Comparison of ENCODE assay signal across 1 cellular context in the genomic region with DNA sequence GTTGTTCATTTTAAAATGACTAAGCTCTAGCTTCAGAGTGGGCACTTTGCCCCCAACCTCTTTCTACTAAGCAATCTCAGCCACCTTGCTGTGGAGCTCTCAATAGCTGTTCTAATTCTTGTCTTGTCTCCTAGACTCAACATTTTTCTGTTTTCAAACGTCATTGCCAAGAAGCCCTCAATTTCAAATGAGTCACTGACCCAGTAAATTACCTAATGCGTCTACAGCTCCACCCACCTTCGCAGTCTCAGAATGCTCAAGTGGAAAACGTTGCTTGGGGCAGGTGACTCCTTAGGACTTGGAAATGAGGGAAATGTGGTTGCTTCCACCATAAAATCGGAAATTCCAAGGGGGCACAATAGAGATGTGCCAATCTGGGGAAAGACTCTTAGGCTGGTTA.
TF ChIP-seq lines count a peak whose summit lies in the region.

No MANE protein-coding gene starts in this region.

TF ChIP-seq in HEK293, 187 proteins besides CTCF, POLR2A, EP300 and RAD21 (continued from another document):
- TF ChIP-seq, protein P1, sequence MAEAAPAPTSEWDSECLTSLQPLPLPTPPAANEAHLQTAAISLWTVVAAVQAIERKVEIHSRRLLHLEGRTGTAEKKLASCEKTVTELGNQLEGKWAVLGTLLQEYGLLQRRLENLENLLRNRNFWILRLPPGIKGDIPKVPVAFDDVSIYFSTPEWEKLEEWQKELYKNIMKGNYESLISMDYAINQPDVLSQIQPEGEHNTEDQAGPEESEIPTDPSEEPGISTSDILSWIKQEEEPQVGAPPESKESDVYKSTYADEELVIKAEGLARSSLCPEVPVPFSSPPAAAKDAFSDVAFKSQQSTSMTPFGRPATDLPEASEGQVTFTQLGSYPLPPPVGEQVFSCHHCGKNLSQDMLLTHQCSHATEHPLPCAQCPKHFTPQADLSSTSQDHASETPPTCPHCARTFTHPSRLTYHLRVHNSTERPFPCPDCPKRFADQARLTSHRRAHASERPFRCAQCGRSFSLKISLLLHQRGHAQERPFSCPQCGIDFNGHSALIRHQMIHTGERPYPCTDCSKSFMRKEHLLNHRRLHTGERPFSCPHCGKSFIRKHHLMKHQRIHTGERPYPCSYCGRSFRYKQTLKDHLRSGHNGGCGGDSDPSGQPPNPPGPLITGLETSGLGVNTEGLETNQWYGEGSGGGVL (tag by site-specific recombination; IDR thresholded peaks at IDR 0.05): no peak
- TF ChIP-seq FEZF1 (tag by site-specific recombination; IDR thresholded peaks at IDR 0.05) (no peak), GLIS2 (tag by site-specific recombination; IDR thresholded peaks at IDR 0.05) (no peak), OSR2 (tag by site-specific recombination; IDR thresholded peaks at IDR 0.05) (no peak), ZNF362 (tag by site-specific recombination; IDR thresholded peaks at IDR 0.05) (no peak), ZSCAN30 (tag by site-specific recombination; IDR thresholded peaks at IDR 0.05) (no peak), ZNF707 (tag by site-specific recombination; IDR thresholded peaks at IDR 0.05) (no peak), ZNF560 (tag by site-specific recombination; IDR thresholded peaks at IDR 0.05; ENCODE audit: borderline replicate concordance) (no peak), ZIC2 (tag by site-specific recombination; IDR thresholded peaks at IDR 0.05) (no peak), ZNF350 (tag by site-specific recombination; IDR thresholded peaks at IDR 0.05) (no peak), ZBTB21 (tag by site-specific recombination; IDR thresholded peaks at IDR 0.05) (peak; percentile 38; the same call in 1 of the 2 replicates), HIC1 (tag by site-specific recombination; IDR thresholded peaks at IDR 0.05) (peak; percentile 20; the same call in 1 of the 2 replicates), ZNF530 (tag by site-specific recombination; IDR thresholded peaks at IDR 0.05; ENCODE audit: low read depth) (no peak), MZF1 (tag by site-specific recombination; IDR thresholded peaks at IDR 0.05; ENCODE audit: borderline replicate concordance) (no peak), ZNF354C (tag by site-specific recombination; IDR thresholded peaks at IDR 0.05; ENCODE audit: borderline replicate concordance, low read depth) (no peak), ZNF629 (tag by site-specific recombination; IDR thresholded peaks at IDR 0.05) (peak; percentile 89), ZNF280C (tag by site-specific recombination; IDR thresholded peaks at IDR 0.05) (no peak), HOXD13 (CRISPR knock-in tag; IDR thresholded peaks at IDR 0.05; ENCODE audit: borderline replicate concordance) (no peak), ZNF701 (tag by site-specific recombination; IDR thresholded peaks at IDR 0.05) (no peak), SP7 (tag by site-specific recombination; IDR thresholded peaks at IDR 0.05) (peak; percentile 47; the same call in 1 of the 2 replicates)
- TF ChIP-seq, protein P2, sequence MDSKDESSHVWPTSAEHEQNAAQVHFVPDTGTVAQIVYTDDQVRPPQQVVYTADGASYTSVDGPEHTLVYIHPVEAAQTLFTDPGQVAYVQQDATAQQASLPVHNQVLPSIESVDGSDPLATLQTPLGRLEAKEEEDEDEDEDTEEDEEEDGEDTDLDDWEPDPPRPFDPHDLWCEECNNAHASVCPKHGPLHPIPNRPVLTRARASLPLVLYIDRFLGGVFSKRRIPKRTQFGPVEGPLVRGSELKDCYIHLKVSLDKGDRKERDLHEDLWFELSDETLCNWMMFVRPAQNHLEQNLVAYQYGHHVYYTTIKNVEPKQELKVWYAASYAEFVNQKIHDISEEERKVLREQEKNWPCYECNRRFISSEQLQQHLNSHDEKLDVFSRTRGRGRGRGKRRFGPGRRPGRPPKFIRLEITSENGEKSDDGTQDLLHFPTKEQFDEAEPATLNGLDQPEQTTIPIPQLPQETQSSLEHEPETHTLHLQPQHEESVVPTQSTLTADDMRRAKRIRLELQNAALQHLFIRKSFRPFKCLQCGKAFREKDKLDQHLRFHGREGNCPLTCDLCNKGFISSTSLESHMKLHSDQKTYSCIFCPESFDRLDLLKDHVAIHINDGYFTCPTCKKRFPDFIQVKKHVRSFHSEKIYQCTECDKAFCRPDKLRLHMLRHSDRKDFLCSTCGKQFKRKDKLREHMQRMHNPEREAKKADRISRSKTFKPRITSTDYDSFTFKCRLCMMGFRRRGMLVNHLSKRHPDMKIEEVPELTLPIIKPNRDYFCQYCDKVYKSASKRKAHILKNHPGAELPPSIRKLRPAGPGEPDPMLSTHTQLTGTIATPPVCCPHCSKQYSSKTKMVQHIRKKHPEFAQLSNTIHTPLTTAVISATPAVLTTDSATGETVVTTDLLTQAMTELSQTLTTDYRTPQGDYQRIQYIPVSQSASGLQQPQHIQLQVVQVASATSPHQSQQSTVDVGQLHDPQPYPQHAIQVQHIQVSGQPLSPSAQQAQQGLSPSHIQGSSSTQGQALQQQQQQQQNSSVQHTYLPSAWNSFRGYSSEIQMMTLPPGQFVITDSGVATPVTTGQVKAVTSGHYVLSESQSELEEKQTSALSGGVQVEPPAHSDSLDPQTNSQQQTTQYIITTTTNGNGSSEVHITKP (tag by site-specific recombination; IDR thresholded peaks at IDR 0.05): peak; percentile 71; the same call in 1 of the 2 replicates
- TF ChIP-seq, protein P3, sequence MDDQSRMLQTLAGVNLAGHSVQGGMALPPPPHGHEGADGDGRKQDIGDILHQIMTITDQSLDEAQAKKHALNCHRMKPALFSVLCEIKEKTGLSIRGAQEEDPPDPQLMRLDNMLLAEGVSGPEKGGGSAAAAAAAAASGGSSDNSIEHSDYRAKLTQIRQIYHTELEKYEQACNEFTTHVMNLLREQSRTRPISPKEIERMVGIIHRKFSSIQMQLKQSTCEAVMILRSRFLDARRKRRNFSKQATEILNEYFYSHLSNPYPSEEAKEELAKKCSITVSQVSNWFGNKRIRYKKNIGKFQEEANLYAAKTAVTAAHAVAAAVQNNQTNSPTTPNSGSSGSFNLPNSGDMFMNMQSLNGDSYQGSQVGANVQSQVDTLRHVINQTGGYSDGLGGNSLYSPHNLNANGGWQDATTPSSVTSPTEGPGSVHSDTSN (CRISPR knock-in tag; IDR thresholded peaks at IDR 0.05): no peak
- TF ChIP-seq, protein P4, sequence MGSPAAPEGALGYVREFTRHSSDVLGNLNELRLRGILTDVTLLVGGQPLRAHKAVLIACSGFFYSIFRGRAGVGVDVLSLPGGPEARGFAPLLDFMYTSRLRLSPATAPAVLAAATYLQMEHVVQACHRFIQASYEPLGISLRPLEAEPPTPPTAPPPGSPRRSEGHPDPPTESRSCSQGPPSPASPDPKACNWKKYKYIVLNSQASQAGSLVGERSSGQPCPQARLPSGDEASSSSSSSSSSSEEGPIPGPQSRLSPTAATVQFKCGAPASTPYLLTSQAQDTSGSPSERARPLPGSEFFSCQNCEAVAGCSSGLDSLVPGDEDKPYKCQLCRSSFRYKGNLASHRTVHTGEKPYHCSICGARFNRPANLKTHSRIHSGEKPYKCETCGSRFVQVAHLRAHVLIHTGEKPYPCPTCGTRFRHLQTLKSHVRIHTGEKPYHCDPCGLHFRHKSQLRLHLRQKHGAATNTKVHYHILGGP (tag by site-specific recombination; IDR thresholded peaks at IDR 0.05): no peak
